In genomic region chr1:32618673-32619221, GRCh38 we compare ENCODE assay signal across 2 cellular contexts.
TF ChIP-seq lines count a peak whose summit lies in the region.

No MANE protein-coding gene starts in this region.

TF ChIP-seq in SK-N-SH treated with all-trans-retinoic acid at 6 μM for 48 hours, 23 proteins besides CTCF, POLR2A, EP300 and RAD21:
- no peak for TF ChIP-seq TSHZ2 (CRISPR knock-in tag; IDR thresholded peaks at IDR 0.05)
- TF ChIP-seq PPARA (CRISPR knock-in tag; IDR thresholded peaks at IDR 0.05; ENCODE audit: borderline replicate concordance) = no peak
- no peak for TF ChIP-seq BACH2 (CRISPR knock-in tag; IDR thresholded peaks at IDR 0.05; ENCODE audit: borderline replicate concordance)
- TF ChIP-seq PATZ1 (CRISPR knock-in tag; IDR thresholded peaks at IDR 0.05; ENCODE audit: borderline replicate concordance) = no peak
- TF ChIP-seq GLIS3 (CRISPR knock-in tag; IDR thresholded peaks at IDR 0.05) = no peak
- TF ChIP-seq RARB (CRISPR knock-in tag; IDR thresholded peaks at IDR 0.05) = no peak
- TF ChIP-seq ZNF565 (CRISPR knock-in tag; conservative IDR thresholded peaks at IDR 0.05; ENCODE audit: low read depth) = no peak
- no peak for TF ChIP-seq OSR1 (CRISPR knock-in tag; IDR thresholded peaks at IDR 0.05)
- TF ChIP-seq ZNF8 (CRISPR knock-in tag; IDR thresholded peaks at IDR 0.05) = no peak
- no peak for TF ChIP-seq TCF4 (CRISPR knock-in tag; IDR thresholded peaks at IDR 0.05; ENCODE audit: borderline replicate concordance)
- no peak for TF ChIP-seq ZNF70 (CRISPR knock-in tag; IDR thresholded peaks at IDR 0.05)
- TF ChIP-seq ESRRG (CRISPR knock-in tag; IDR thresholded peaks at IDR 0.05) = no peak

TF ChIP-seq in SK-N-SH, 30 proteins besides CTCF, POLR2A, EP300 and RAD21 (continued from another document):
- TF ChIP-seq MEF2A (IDR thresholded peaks at IDR 0.05; ENCODE audit: borderline replicate concordance, low read depth) (no peak), IRF3 (IDR thresholded peaks at IDR 0.05; ENCODE audit: low read depth, low read length) (no peak), FOXJ3 (CRISPR knock-in tag; IDR thresholded peaks at IDR 0.05) (no peak)
